Comparison of ENCODE assay signal across 8 cellular contexts in genomic region chr4:80336582-80336981, GRCh38. TPM values are rescaled to one million over a fixed set of nuclear protein-coding genes. Genes with fewer than 3 reads are reported as not detected.
DNase-seq lines count a peak whose midpoint lies in the region; ATAC-seq, FAIRE-seq and TF ChIP-seq lines count a peak whose summit lies in the region.

No MANE protein-coding gene starts in this region.

- H3K4me3 ChIP-seq in AG04449 (ENCODE audit: low read depth, low read length), result peak overlapping the region; percentile 81
- peak overlapping the region; percentile 58 to 67 for H3K4me3 ChIP-seq in Panc1 (ENCODE audit: low read depth in 2 of 2, low read length in 2 of 2)

- CTCF ChIA-PET in AG04449 (lab: Yijun Ruan, JAX) (interaction anchor here (0.7 to 8.4 kb wide), 15 partner anchors 8 to 1384 kb away, joined by 3 to 102 read pairs (median 5); partner anchors contain the start of gene FGF5), Panc1 (lab: Charles Lee) (interaction anchor here (0.7 to 1.2 kb wide), 3 partner anchors 117 to 1385 kb away, joined by 3 to 6 read pairs (median 3); no protein-coding TSS in a partner anchor)

- intact Hi-C loops in Panc1 (cut with micrococcal nuclease; ENCODE audit: unreplicated experiment), result loop anchor here (5.0 kb wide), 2 partner anchors 114 to 1384 kb away; no protein-coding TSS in a partner anchor

- no peaks in the 10 kb centered on the region for H3K36me3 Mint-ChIP-seq in nephron (ENCODE audit: low read depth)
- H3K36me3 Mint-ChIP-seq in T-helper 2 cell treated with Interferon-gamma antibody and Interleukin-4, amounts not matched to agents 5 μg/mL and 100 μg/mL, for 36 hours (ENCODE audit: low read depth), result no peaks in the 10 kb centered on the region

- BruUV-seq in Panc1 (replicated peaks; lab: Mats Ljungman, UMichigan), result no TSS peak

- H3K9me3 Mint-ChIP-seq in nephron, result no peaks in the 10 kb centered on the region
- no peaks in the 10 kb centered on the region for H3K9me3 Mint-ChIP-seq in T-helper 2 cell treated with Interferon-gamma antibody and Interleukin-4, amounts not matched to agents 5 μg/mL and 100 μg/mL, for 36 hours

- no peak overlapping the region for H3K27ac ChIP-seq in Panc1 (ENCODE audit: low read length)

- H3K4me1 ChIP-seq in Panc1 (ENCODE audit: control insufficient read depth, insufficient read depth, low read length), result no peaks in the 10 kb centered on the region

- H3K27ac Mint-ChIP-seq in nephron, result no peak overlapping the region
- no peak overlapping the region for H3K27ac Mint-ChIP-seq in T-helper 2 cell treated with Interferon-gamma antibody and Interleukin-4, amounts not matched to agents 5 μg/mL and 100 μg/mL, for 36 hours

- H3K4me1 Mint-ChIP-seq in nephron, result peaks cover 4% of the 10 kb centered on the region
- peaks cover 9% of the 10 kb centered on the region for H3K4me1 Mint-ChIP-seq in T-helper 2 cell treated with Interferon-gamma antibody and Interleukin-4, amounts not matched to agents 5 μg/mL and 100 μg/mL, for 36 hours (ENCODE audit: low read depth)

- FAIRE-seq in G401.6 (lab: Jason Lieb, UNC), result peak; percentile 97

- in situ Hi-C loops in Panc1 (cut with HindIII; ENCODE audit: low pct_unique_long_range_greater_than_20kb, low sequenced_read_pairs), result no loop called here

- H3K27me3 ChIP-seq in Panc1 (ENCODE audit: control insufficient read depth, insufficient read depth, low read length), result no peaks in the 10 kb centered on the region

- no peaks in the 10 kb centered on the region for H3K9me3 ChIP-seq in Panc1 (ENCODE audit: control insufficient read depth, insufficient read depth, low read depth, low read length)

- peaks cover 32% of the 10 kb centered on the region for H3K27me3 Mint-ChIP-seq in nephron (ENCODE audit: low read depth)
- peaks cover 24% of the 10 kb centered on the region for H3K27me3 Mint-ChIP-seq in T-helper 2 cell treated with Interferon-gamma antibody and Interleukin-4, amounts not matched to agents 5 μg/mL and 100 μg/mL, for 36 hours (ENCODE audit: low read depth)

- ATAC-seq in Panc1, result peak; percentile 80
- peak; percentile 35 for ATAC-seq in esophagus mucosa
- no peak for ATAC-seq in GM21367 (IDR thresholded peaks at IDR 0.05; ENCODE audit: unreplicated experiment)
- ATAC-seq in GM18498 (IDR thresholded peaks at IDR 0.05; ENCODE audit: unreplicated experiment), result no peak

- TF ChIP-seq CTCF in AG04449 (IDR thresholded peaks at IDR 0.05; ENCODE audit: insufficient read depth, low read length, missing control alignments), result peak; percentile 53
- peak; percentile 65 for TF ChIP-seq CTCF in Panc1 (IDR thresholded peaks at IDR 0.05)
- TF ChIP-seq CTCF in nephron (IDR thresholded peaks at IDR 0.05; ENCODE audit: unreplicated experiment in 3 of 3), result peak; percentile 26 to 34 (median 27)

- no peak for DNase-seq in AG04449 (ENCODE audit: low read depth, low spot score)
- DNase-seq in Panc1 (ENCODE audit: low read depth, low spot score), result no peak
- no peak for DNase-seq in T-helper 2 cell treated with Interferon-gamma antibody and Interleukin-4, amounts not matched to agents 5 μg/mL and 100 μg/mL, for 36 hours (ENCODE audit: low spot score)

- H3K4me3 Mint-ChIP-seq in nephron, result peak overlapping the region; percentile 91 to 93 (median 92)
- no peak overlapping the region for H3K4me3 Mint-ChIP-seq in T-helper 2 cell treated with Interferon-gamma antibody and Interleukin-4, amounts not matched to agents 5 μg/mL and 100 μg/mL, for 36 hours

- POLR2A ChIA-PET in AG04449 (lab: Yijun Ruan, JAX) (no interaction called here), Panc1 (lab: Charles Lee) (no interaction called here)

- no peaks in the 10 kb centered on the region for H3K36me3 ChIP-seq in Panc1 (ENCODE audit: control insufficient read depth, insufficient read depth, low read length)

RNA-seq across cellular contexts. Expression of gene CFAP299, which starts 1.1 kb away (rescaled TPM):
- not detected for total RNA-seq in Panc1 (2021; ENCODE audit: unreplicated experiment)
- not detected for polyA plus RNA-seq in Panc1 (2012; ENCODE audit: insufficient read length)
- not detected for total RNA-seq in esophagus mucosa

Comparison
In these comparisons a context has a peak if more than half of its experiments do, and no peak if none do; other contexts are left out.
1. ATAC-seq: peak in Panc1 (single experiment) and esophagus mucosa (single experiment); none in GM21367 (single experiment) and GM18498 (single experiment).
2. Peak in every context shown above with its lines, with median percentiles within 50 percentile points of each other: CTCF ChIP-seq.